ENCODE assay signal across 20 cellular contexts in genomic region chr3:98966862-98967554, GRCh38.
DNase-seq lines count a peak whose midpoint lies in the region; ATAC-seq and TF ChIP-seq lines count a peak whose summit lies in the region.
"Had no signal": no experiment of that assay in that cellular context is flagged by ENCODE, and none has a peak within 500 bp of the region (broad histone marks: within the 10 kb centered on the region; RNA-seq: fewer than 3 reads in every experiment).

No MANE protein-coding gene starts in this region.

- peak overlapping the region; percentile 47; the same call in 1 of the 2 replicates for H2AFZ ChIP-seq in GM23338

- H4K20me1 ChIP-seq in GM23338 (replicated peaks; ENCODE audit: insufficient read depth), result no peaks in the 10 kb centered on the region

- no peaks in the 10 kb centered on the region for H3K27me3 ChIP-seq in GM23338 (ENCODE audit: insufficient read depth)
- H3K27me3 ChIP-seq: body of pancreas, left lung, SJSA1, testis had no signal

- H3K4me1 Mint-ChIP-seq in GM23338, result no peaks in the 10 kb centered on the region
- no peaks in the 10 kb centered on the region for H3K4me1 Mint-ChIP-seq in progenitor cell of endocrine pancreas (ENCODE audit: low read depth)

- no peak overlapping the region for H3K27ac Mint-ChIP-seq in GM23338
- H3K27ac Mint-ChIP-seq in progenitor cell of endocrine pancreas, result no peak overlapping the region
- H3K27ac Mint-ChIP-seq: activated CD4-positive, alpha-beta T cell treated with anti-CD3 and anti-CD28 coated beads, Interleukin-2, amount 10 ng/mL, durations not matched to agents 7 days and 5 days had no signal

- H3K9me2 ChIP-seq in GM23338 (ENCODE audit: insufficient read depth), result no peaks in the 10 kb centered on the region

- no peak overlapping the region for H3K4me3 Mint-ChIP-seq in GM23338
- H3K4me3 Mint-ChIP-seq in progenitor cell of endocrine pancreas (ENCODE audit: low read depth), result no peak overlapping the region
- H3K4me3 Mint-ChIP-seq: activated CD4-positive, alpha-beta T cell treated with anti-CD3 and anti-CD28 coated beads, Interleukin-2, amount 10 ng/mL, durations not matched to agents 7 days and 5 days had no signal

- no peak for ATAC-seq in GM23338
- ATAC-seq: body of pancreas, left lung had no signal

- H3K4me2 ChIP-seq in GM23338, result no peak overlapping the region

- no peaks in the 10 kb centered on the region for H3K79me2 ChIP-seq in GM23338 (replicated peaks; ENCODE audit: insufficient read depth)

- H3K36me3 Mint-ChIP-seq in GM23338 (ENCODE audit: low read depth) (no peaks in the 10 kb centered on the region), progenitor cell of endocrine pancreas (ENCODE audit: insufficient read depth) (no peaks in the 10 kb centered on the region)

- H3K27me3 Mint-ChIP-seq in GM23338 (ENCODE audit: insufficient read depth, low read depth, poor library complexity) (no peaks in the 10 kb centered on the region), progenitor cell of endocrine pancreas (no peaks in the 10 kb centered on the region)

- H3K36me3 ChIP-seq in GM23338 (ENCODE audit: insufficient read depth), result no peaks in the 10 kb centered on the region
- H3K36me3 ChIP-seq: left lung, SJSA1 had no signal

- no peak overlapping the region for H3K27ac ChIP-seq in GM23338 (ENCODE audit: low read depth)
- H3K27ac ChIP-seq in coronary artery, result no peak overlapping the region
- H3K27ac ChIP-seq: body of pancreas, left lung, SJSA1, testis had no signal

- H3F3A ChIP-seq in GM23338 (replicated peaks; ENCODE audit: low read depth), result no peaks in the 10 kb centered on the region

- H3K9me3 Mint-ChIP-seq in GM23338, result no peaks in the 10 kb centered on the region
- no peaks in the 10 kb centered on the region for H3K9me3 Mint-ChIP-seq in progenitor cell of endocrine pancreas (ENCODE audit: low read depth)
- H3K9me3 Mint-ChIP-seq: activated CD4-positive, alpha-beta T cell treated with anti-CD3 and anti-CD28 coated beads, Interleukin-2, amount 10 ng/mL, durations not matched to agents 7 days and 5 days had no signal

- H3K4me1 ChIP-seq in GM23338 (ENCODE audit: insufficient read depth), result no peaks in the 10 kb centered on the region
- H3K4me1 ChIP-seq: body of pancreas, testis had no signal

- DNase-seq in GM23338 (ENCODE audit: low spot score) (no peak), NCI-H82 treated with DMSO at 0.1 percent for 48 hours (lab: John Stamatoyannopoulos, UW; ENCODE audit: unreplicated experiment) (peak; percentile 15), epithelial cell of esophagus (ENCODE audit: low read depth) (peak; percentile 78), renal cortical epithelial cell (ENCODE audit: low read depth) (peak; percentile 77), progenitor cell of endocrine pancreas (ENCODE audit: low spot score, unreplicated experiment) (no peak), coronary artery (ENCODE audit: low spot score) (no peak)
- no peak for DNase-seq in activated T-cell treated with anti-CD3 and anti-CD28 coated beads, Interleukin-2, amount 50 U/mL, for 48 hours
- DNase-seq: activated CD4-positive, alpha-beta T cell treated with anti-CD3 and anti-CD28 coated beads, Interleukin-2, amount 10 ng/mL, durations not matched to agents 7 days and 5 days; activated naive CD4-positive, alpha-beta T cell treated with anti-CD3 and anti-CD28 coated beads, Interleukin-2, amount 50 U/mL, for 16 hours; body of pancreas; C1 segment of cervical spinal cord; DND-41; H7; left lung; NCI-H187; NCI-H510A; stimulated activated CD4-positive, alpha-beta T cell treated with anti-CD3 and anti-CD28 coated beads, Interleukin-4, amount 100 ng/mL, for 4 hours; T1000; testis had no signal

- TF ChIP-seq CTCF in GM23338 (conservative IDR thresholded peaks at IDR 0.05; ENCODE audit: low read depth in 2 of 2), result no peak
- no peak for TF ChIP-seq CTCF in epithelial cell of esophagus (IDR thresholded peaks at IDR 0.05; ENCODE audit: insufficient read depth, low read depth, low read length, missing control alignments)
- TF ChIP-seq CTCF in progenitor cell of endocrine pancreas (IDR thresholded peaks at IDR 0.05; ENCODE audit: unreplicated experiment), result no peak
- no peak for TF ChIP-seq CTCF in coronary artery (IDR thresholded peaks at IDR 0.05)

- H3K4me3 ChIP-seq in GM23338 (no peak overlapping the region), epithelial cell of esophagus (ENCODE audit: low read length) (no peak overlapping the region), coronary artery (no peak overlapping the region)
- H3K4me3 ChIP-seq: body of pancreas, left lung, SJSA1, testis had no signal

TF ChIP-seq in GM23338, 12 proteins besides CTCF, POLR2A, EP300 and RAD21:
- no peak for TF ChIP-seq CREB1 (CRISPR knock-in tag; IDR thresholded peaks at IDR 0.05; ENCODE audit: low read depth)
- TF ChIP-seq EZH2phosphoT487 (IDR thresholded peaks at IDR 0.05; ENCODE audit: unreplicated experiment), result no peak

Comparison
In these comparisons a context has a peak if more than half of its experiments do, and no peak if none do; other contexts are left out.
1. DNase-seq: peak in NCI-H82 treated with DMSO at 0.1 percent for 48 hours (single experiment), epithelial cell of esophagus (single experiment) and renal cortical epithelial cell (single experiment); none in GM23338 (single experiment), activated T-cell treated with anti-CD3 and anti-CD28 coated beads, Interleukin-2, amount 50 U/mL, for 48 hours (0 of 2), progenitor cell of endocrine pancreas (single experiment) and coronary artery (single experiment).